ENCODE assay signal across 13 cellular contexts in genomic region chr15:62625421-62626033, GRCh38.
DNase-seq lines count a peak whose midpoint lies in the region; ATAC-seq and TF ChIP-seq lines count a peak whose summit lies in the region.
"Had no signal": no experiment of that assay in that cellular context is flagged by ENCODE, and none has a peak within 500 bp of the region (broad histone marks: within the 10 kb centered on the region; RNA-seq: fewer than 3 reads in every experiment).

No MANE protein-coding gene starts in this region.

- ATAC-seq in HG03196 (IDR thresholded peaks at IDR 0.05; ENCODE audit: unreplicated experiment), result peak; percentile 9
- peak in 3 of 4 donors; percentile 6 to 18 (median 18) for ATAC-seq in psoas muscle
- ATAC-seq in HG03565 (IDR thresholded peaks at IDR 0.05; ENCODE audit: unreplicated experiment), result no peak

- peaks cover 13% of the 10 kb centered on the region for H3K27me3 Mint-ChIP-seq in activated T-helper 2 cell treated with anti-CD3 and anti-CD28 coated beads, Interferon-gamma antibody, Interleukin-2, Interleukin-4, amounts not matched to agents 10 μg/mL and 5 μg/mL and 100 μg/mL, durations not matched to agents 14 hours and 24 hours and 36 hours (ENCODE audit: low read depth)

- no peaks in the 10 kb centered on the region for H3K36me3 Mint-ChIP-seq in activated T-helper 2 cell treated with anti-CD3 and anti-CD28 coated beads, Interferon-gamma antibody, Interleukin-2, Interleukin-4, amounts not matched to agents 10 μg/mL and 5 μg/mL and 100 μg/mL, durations not matched to agents 14 hours and 24 hours and 36 hours (ENCODE audit: low read depth)
- H3K36me3 Mint-ChIP-seq: activated CD8-positive, alpha-beta memory T cell treated with anti-CD3 and anti-CD28 coated beads, Interleukin-2, amount 10 ng/mL, durations not matched to agents 7 days and 5 days; CD4-positive, alpha-beta memory T cell had no signal

- intact Hi-C loops in psoas muscle (cut with DNase I), result no loop called here
- intact Hi-C loops in activated T-helper 2 cell treated with anti-CD3 and anti-CD28 coated beads, Interferon-gamma antibody, Interleukin-2, Interleukin-4, amounts not matched to agents 10 μg/mL and 5 μg/mL and 100 μg/mL, durations not matched to agents 14 hours and 24 hours and 36 hours (cut with micrococcal nuclease), result no loop called here

- no peaks in the 10 kb centered on the region for H3K27me3 ChIP-seq in psoas muscle (ENCODE audit: insufficient read depth in 3 of 3, low read length in 2 of 3)

- no peak for TF ChIP-seq CTCF in AG09309 (IDR thresholded peaks at IDR 0.05; ENCODE audit: control insufficient read depth, insufficient read depth, low read depth, low read length, missing control alignments)
- TF ChIP-seq CTCF in psoas muscle (IDR thresholded peaks at IDR 0.05), result no peak

- WGBS in psoas muscle, 3 donors, result 41 to 56% (median 55%) methylated on average over 9 of the region's 9 CpGs

- H3K4me1 ChIP-seq in psoas muscle, result peaks cover 37% of the 10 kb centered on the region

- H3K4me1 Mint-ChIP-seq in activated T-helper 2 cell treated with anti-CD3 and anti-CD28 coated beads, Interferon-gamma antibody, Interleukin-2, Interleukin-4, amounts not matched to agents 10 μg/mL and 5 μg/mL and 100 μg/mL, durations not matched to agents 14 hours and 24 hours and 36 hours (ENCODE audit: low read depth), result peaks cover 2% of the 10 kb centered on the region

- no peaks in the 10 kb centered on the region for H3K36me3 ChIP-seq in psoas muscle (ENCODE audit: insufficient read depth in 1 of 2, low read depth in 1 of 2)

- H3K4me3 ChIP-seq in AG09309 (ENCODE audit: control insufficient read depth, low read depth, low read length) (no peak overlapping the region), psoas muscle (no peak overlapping the region)

- no peaks in the 10 kb centered on the region for H3K9me3 ChIP-seq in psoas muscle

- H3K9me3 Mint-ChIP-seq in activated T-helper 2 cell treated with anti-CD3 and anti-CD28 coated beads, Interferon-gamma antibody, Interleukin-2, Interleukin-4, amounts not matched to agents 10 μg/mL and 5 μg/mL and 100 μg/mL, durations not matched to agents 14 hours and 24 hours and 36 hours, result no peaks in the 10 kb centered on the region
- H3K9me3 Mint-ChIP-seq: CD4-positive, alpha-beta memory T cell had no signal

- peak overlapping the region; percentile 24 for H3K27ac ChIP-seq in psoas muscle

- H3K27ac Mint-ChIP-seq in activated T-helper 2 cell treated with anti-CD3 and anti-CD28 coated beads, Interferon-gamma antibody, Interleukin-2, Interleukin-4, amounts not matched to agents 10 μg/mL and 5 μg/mL and 100 μg/mL, durations not matched to agents 14 hours and 24 hours and 36 hours, result no peak overlapping the region

- no peak overlapping the region for H3K4me3 Mint-ChIP-seq in activated T-helper 2 cell treated with anti-CD3 and anti-CD28 coated beads, Interferon-gamma antibody, Interleukin-2, Interleukin-4, amounts not matched to agents 10 μg/mL and 5 μg/mL and 100 μg/mL, durations not matched to agents 14 hours and 24 hours and 36 hours (ENCODE audit: low read depth)

- peak; percentile 82 for DNase-seq in AG09309 (ENCODE audit: low read depth)
- peak; percentile 97 for DNase-seq in fibroblast of peridontal ligament (ENCODE audit: extremely low read depth)
- DNase-seq in psoas muscle, result no peak
- no peak for DNase-seq in activated CD4-positive, alpha-beta T cell treated with anti-CD3 and anti-CD28 coated beads, Interleukin-2, amount 50 U/mL, for 4 hours
- DNase-seq in activated T-helper 2 cell treated with anti-CD3 and anti-CD28 coated beads, Interferon-gamma antibody, Interleukin-2, Interleukin-4, amounts not matched to agents 10 μg/mL and 5 μg/mL and 100 μg/mL, durations not matched to agents 14 hours and 24 hours and 36 hours (ENCODE audit: low spot score), result no peak
- no peak for DNase-seq in GOT3 (lab: John Stamatoyannopoulos, UW)
- DNase-seq: activated CD8-positive, alpha-beta memory T cell treated with anti-CD3 and anti-CD28 coated beads, Interleukin-2, amount 10 ng/mL, durations not matched to agents 7 days and 5 days; CD4-positive, alpha-beta memory T cell; effector memory CD4-positive, alpha-beta T cell; NCI-H187 treated with DMSO at 0.1 percent for 48 hours; T-helper 9 cell had no signal

Comparison
In these comparisons a context has a peak if more than half of its experiments do, and no peak if none do; other contexts are left out.
1. DNase-seq: peak in AG09309 (single experiment) and fibroblast of peridontal ligament (single experiment); none in psoas muscle (0 of 2), activated CD4-positive, alpha-beta T cell treated with anti-CD3 and anti-CD28 coated beads, Interleukin-2, amount 50 U/mL, for 4 hours (0 of 2), activated T-helper 2 cell treated with anti-CD3 and anti-CD28 coated beads, Interferon-gamma antibody, Interleukin-2, Interleukin-4, amounts not matched to agents 10 μg/mL and 5 μg/mL and 100 μg/mL, durations not matched to agents 14 hours and 24 hours and 36 hours (single experiment) and GOT3 (single experiment).